In the genomic region with DNA sequence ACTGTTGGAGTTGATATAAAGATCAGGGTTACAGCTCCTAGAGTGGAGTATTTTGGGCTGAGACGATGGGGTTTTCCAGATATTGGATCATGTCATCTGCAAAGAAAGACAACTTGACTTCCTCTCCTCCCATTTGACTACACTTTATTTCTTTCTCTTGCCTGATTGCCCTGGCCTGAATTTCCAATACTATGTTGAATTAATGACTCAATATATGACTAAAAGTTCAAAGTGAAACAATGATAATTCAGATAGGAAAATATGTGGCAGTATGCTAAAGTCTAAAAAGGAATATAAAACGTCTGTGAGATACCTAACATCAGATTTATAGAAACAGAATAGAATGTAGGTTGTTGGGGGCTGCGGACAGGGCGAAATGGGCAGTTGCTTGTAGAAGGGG, we compare ENCODE assay signal across 20 cellular contexts.
DNase-seq lines count a peak whose midpoint lies in the region; ATAC-seq, FAIRE-seq and TF ChIP-seq lines count a peak whose summit lies in the region.
"Had no signal": no experiment of that assay in that cellular context is flagged by ENCODE, and none has a peak within 500 bp of the region (broad histone marks: within the 10 kb centered on the region; RNA-seq: fewer than 3 reads in every experiment).

No MANE protein-coding gene starts in this region.

- H3K36me3 ChIP-seq in SK-N-SH (replicated peaks in 1 of 2; ENCODE audit: control insufficient read depth in 1 of 2, insufficient read depth in 2 of 2, low read length in 1 of 2) (peaks cover 3 to 17% of the 10 kb centered on the region in 2 experiments), Panc1 (ENCODE audit: control insufficient read depth, insufficient read depth, low read length) (no peaks in the 10 kb centered on the region), small intestine (ENCODE audit: control insufficient read depth in 2 of 2, insufficient read depth in 2 of 2, low read length in 2 of 2) (no peaks in the 10 kb centered on the region)
- H3K36me3 ChIP-seq: BLaER1 had no signal

- H3K4me3 ChIP-seq in SK-N-SH (ENCODE audit: low read depth in 2 of 2, low read length in 1 of 2) (no peak overlapping the region), Panc1 (ENCODE audit: low read depth in 2 of 2, low read length in 2 of 2) (no peak overlapping the region), small intestine (ENCODE audit: low read depth in 1 of 2, low read length in 2 of 2) (no peak overlapping the region)
- H3K4me3 ChIP-seq: A549, BLaER1 had no signal

- H4K20me1 ChIP-seq in SK-N-SH (ENCODE audit: insufficient read depth): peaks cover 62% of the 10 kb centered on the region
- H4K20me1 ChIP-seq: BLaER1 had no signal

- TF ChIP-seq EP300 in SK-N-SH (IDR thresholded peaks at IDR 0.05; ENCODE audit: borderline replicate concordance in 1 of 2, low read depth in 1 of 2, low read length in 1 of 2): no peak

- no peaks in the 10 kb centered on the region for H3K27me3 Mint-ChIP-seq in mesothelial cell of epicardium (ENCODE audit: low read depth)

- no peaks in the 10 kb centered on the region for H3K9me2 ChIP-seq in SK-N-SH

- H3K79me2 ChIP-seq in SK-N-SH (ENCODE audit: insufficient read depth): peaks cover 98% of the 10 kb centered on the region

- H3F3A ChIP-seq in SK-N-SH (replicated peaks; ENCODE audit: insufficient read depth): peaks cover 25% of the 10 kb centered on the region

- no peak overlapping the region for H2AFZ ChIP-seq in SK-N-SH (ENCODE audit: low read depth)

- H3K4me1 ChIP-seq in SK-N-SH (ENCODE audit: control insufficient read depth in 1 of 2, insufficient read depth in 2 of 2, low read depth in 1 of 2, low read length in 1 of 2) (peaks cover 4 to 18% of the 10 kb centered on the region in 2 experiments), Panc1 (ENCODE audit: control insufficient read depth, insufficient read depth, low read length) (peaks cover 41% of the 10 kb centered on the region), small intestine (ENCODE audit: control insufficient read depth in 2 of 2, insufficient read depth in 1 of 2, low read depth in 1 of 2, low read length in 1 of 2) (no peaks in the 10 kb centered on the region)
- H3K4me1 ChIP-seq: BLaER1 had no signal

- H3K9ac ChIP-seq in SK-N-SH: no peak overlapping the region
- H3K9ac ChIP-seq: BLaER1 had no signal

- peaks cover under 1% of the 10 kb centered on the region for H3K9me3 Mint-ChIP-seq in mesothelial cell of epicardium
- H3K9me3 Mint-ChIP-seq: CD4-positive, alpha-beta memory T cell had no signal

- no peak for TF ChIP-seq RAD21 in SK-N-SH (IDR thresholded peaks at IDR 0.05; ENCODE audit: low read length)

- peaks cover 16% of the 10 kb centered on the region for H3K4me1 Mint-ChIP-seq in mesothelial cell of epicardium
- H3K4me1 Mint-ChIP-seq: CD14-positive monocyte; CD4-positive, alpha-beta memory T cell had no signal

- H3K27ac Mint-ChIP-seq in mesothelial cell of epicardium: peak overlapping the region; percentile 32
- H3K27ac Mint-ChIP-seq: CD14-positive monocyte; CD4-positive, alpha-beta memory T cell had no signal

- no peak for FAIRE-seq in small intestine (lab: Jason Lieb, UNC)
- FAIRE-seq: HTR-8/SVneo had no signal

- H3K27me3 ChIP-seq in SK-N-SH (ENCODE audit: insufficient read depth) (no peaks in the 10 kb centered on the region), Panc1 (ENCODE audit: control insufficient read depth, insufficient read depth, low read length) (no peaks in the 10 kb centered on the region), small intestine (ENCODE audit: control insufficient read depth in 2 of 2, insufficient read depth in 2 of 2, low read length in 2 of 2) (no peaks in the 10 kb centered on the region)
- H3K27me3 ChIP-seq: BLaER1 had no signal

- no TSS peak for BruUV-seq in Panc1 (replicated peaks; lab: Mats Ljungman, UMichigan)

- DNase-seq in SK-N-SH (no peak), Panc1 (ENCODE audit: low read depth, low spot score) (peak; percentile 51), mesothelial cell of epicardium (ENCODE audit: low spot score in 2 of 2, unreplicated experiment in 2 of 2) (no peak), small intestine (peak; percentile 36), NCI-H2171 treated with DMSO at 0.1 percent for 48 hours (lab: John Stamatoyannopoulos, UW) (no peak)
- DNase-seq: CD4-positive, alpha-beta memory T cell; DMS153; DMS79; GDM1; GOT3; H7; IMR-90 had no signal

- CTCF ChIA-PET in SK-N-SH (lab: Yijun Ruan, JAX): no interaction called here
- CTCF ChIA-PET in Panc1 (lab: Charles Lee): interaction anchor here (1.3 kb wide), 1 partner anchor 8 kb away, joined by 3 read pairs; no protein-coding TSS in a partner anchor

- ATAC-seq in SK-N-SH treated with all-trans-retinoic acid at 6 μM for 48 hours (no peak), Panc1 (no peak), GM21526 (IDR thresholded peaks at IDR 0.05; ENCODE audit: low FRiP score, unreplicated experiment) (no peak), HG03442 (IDR thresholded peaks at IDR 0.05; ENCODE audit: unreplicated experiment) (no peak)
- ATAC-seq: A549 had no signal

- no peaks in the 10 kb centered on the region for H3K9me3 ChIP-seq in SK-N-SH
- no peaks in the 10 kb centered on the region for H3K9me3 ChIP-seq in Panc1 (ENCODE audit: control insufficient read depth, insufficient read depth, low read depth, low read length)
- H3K9me3 ChIP-seq in small intestine (ENCODE audit: control insufficient read depth, low read depth): no peaks in the 10 kb centered on the region
- H3K9me3 ChIP-seq: A549, BLaER1 had no signal

- intact Hi-C loops in Panc1 (cut with micrococcal nuclease; ENCODE audit: unreplicated experiment): no loop called here

- H3K36me3 Mint-ChIP-seq in mesothelial cell of epicardium: peaks cover 5% of the 10 kb centered on the region
- H3K36me3 Mint-ChIP-seq: CD14-positive monocyte; CD4-positive, alpha-beta memory T cell had no signal

- H3K4me2 ChIP-seq in SK-N-SH: peak overlapping the region; percentile 4; the same call in 1 of the 2 replicates
- H3K4me2 ChIP-seq: A549, BLaER1 had no signal

- TF ChIP-seq CTCF in SK-N-SH (IDR thresholded peaks at IDR 0.05) (no peak), Panc1 (IDR thresholded peaks at IDR 0.05) (no peak), mesothelial cell of epicardium (IDR thresholded peaks at IDR 0.05; ENCODE audit: unreplicated experiment) (no peak)

- 84% methylated on average over 4 of the region's 4 CpGs for WGBS in SK-N-SH (ENCODE audit: low lambda C conversion rate)
- 67 to 72% (median 69%) methylated on average over 4 of the region's 4 CpGs for WGBS in small intestine, 3 donors

- in situ Hi-C loops in Panc1 (cut with HindIII; ENCODE audit: low pct_unique_long_range_greater_than_20kb, low sequenced_read_pairs): no loop called here

- no peak overlapping the region for H3K4me3 Mint-ChIP-seq in mesothelial cell of epicardium
- H3K4me3 Mint-ChIP-seq: CD14-positive monocyte; CD4-positive, alpha-beta memory T cell had no signal

- peak overlapping the region in 1 of 2 experiments; percentile 35; a peak in 2 of 4 replicates for H3K27ac ChIP-seq in SK-N-SH (ENCODE audit: low read depth in 2 of 2, low read length in 1 of 2)
- peak overlapping the region; percentile 2; the same call in 1 of the 2 replicates for H3K27ac ChIP-seq in Panc1 (ENCODE audit: low read length)
- no peak overlapping the region for H3K27ac ChIP-seq in small intestine (ENCODE audit: low read depth in 1 of 2, low read length in 1 of 2)
- H3K27ac ChIP-seq: 22Rv1, A549, BLaER1 had no signal

- POLR2A ChIA-PET in SK-N-SH (lab: Yijun Ruan, JAX) (no interaction called here), Panc1 (lab: Charles Lee) (no interaction called here)

TF ChIP-seq in SK-N-SH, 30 proteins besides CTCF, POLR2A, EP300 and RAD21:
- TF ChIP-seq SMC3 (IDR thresholded peaks at IDR 0.05; ENCODE audit: low read depth, low read length) (no peak), SIN3A (IDR thresholded peaks at IDR 0.05; ENCODE audit: borderline replicate concordance, low read depth, low read length) (no peak), FOSL2 (IDR thresholded peaks at IDR 0.05; ENCODE audit: borderline replicate concordance, low read depth) (no peak)

TF ChIP-seq in SK-N-SH treated with all-trans-retinoic acid at 6 μM for 48 hours, 23 proteins besides CTCF, POLR2A, EP300 and RAD21:
- TF ChIP-seq PPARA (CRISPR knock-in tag; IDR thresholded peaks at IDR 0.05; ENCODE audit: borderline replicate concordance) (no peak), PATZ1 (CRISPR knock-in tag; IDR thresholded peaks at IDR 0.05; ENCODE audit: borderline replicate concordance) (no peak), TOX (CRISPR knock-in tag; IDR thresholded peaks at IDR 0.05; ENCODE audit: borderline replicate concordance) (no peak), CSDC2 (CRISPR knock-in tag; IDR thresholded peaks at IDR 0.05) (no peak)
TF ChIP-seq in SK-N-SH treated with all-trans-retinoic acid at 6 μM for 48 hours: peak in this region for 0.

Comparison
In these comparisons a context has a peak if more than half of its experiments do, and no peak if none do; other contexts are left out.
1. DNase-seq: peak in Panc1 (single experiment) and small intestine (single experiment); none in SK-N-SH (single experiment), mesothelial cell of epicardium (0 of 2) and NCI-H2171 treated with DMSO at 0.1 percent for 48 hours (single experiment).